ENCODE assay signal across 27 cellular contexts in genomic region chr22:36606114-36606513, GRCh38.
DNase-seq lines count a peak whose midpoint lies in the region; ATAC-seq and TF ChIP-seq lines count a peak whose summit lies in the region.
"Had no signal": no experiment of that assay in that cellular context is flagged by ENCODE, and none has a peak within 500 bp of the region (broad histone marks: within the 10 kb centered on the region; RNA-seq: fewer than 3 reads in every experiment).

No MANE protein-coding gene starts in this region.

- no peaks in the 10 kb centered on the region for H3K79me2 ChIP-seq in trophoblast cell (ENCODE audit: control insufficient read depth, insufficient read depth, low read length, poor library complexity)

- H4K12ac ChIP-seq in trophoblast cell (ENCODE audit: low read depth, low read length), result no peak overlapping the region

- H3K27ac ChIP-seq in body of pancreas (no peak overlapping the region), left lung (no peak overlapping the region), trophoblast cell (ENCODE audit: low read depth, low read length) (no peak overlapping the region)
- H3K27ac ChIP-seq: breast epithelium, epithelial cell of prostate, GM23248, right lobe of liver, thoracic aorta, vagina had no signal

- no peak overlapping the region for H3K14ac ChIP-seq in trophoblast cell (ENCODE audit: low read length)

- no peak overlapping the region for H2BK120ac ChIP-seq in trophoblast cell (ENCODE audit: insufficient read depth, low read length, poor library complexity)

- H2BK5ac ChIP-seq in trophoblast cell (ENCODE audit: low read depth, low read length, poor library complexity), result no peak overlapping the region

- WGBS in body of pancreas, 2 donors, result 13 to 22% methylated on average over 12 of the region's 12 CpGs
- WGBS in trophoblast cell (ENCODE audit: extremely low coverage, insufficient coverage, insufficient read length), result no CpG with 5 or more reads among the region's 12 CpGs

- H3K9ac ChIP-seq in trophoblast cell (ENCODE audit: low read length), result no peak overlapping the region
- H3K9ac ChIP-seq: GM23248 had no signal

- no peak overlapping the region for H3K18ac ChIP-seq in trophoblast cell (ENCODE audit: low read length)

- intact Hi-C loops in body of pancreas (cut with DNase I), result no loop called here
- intact Hi-C loops in left lung (cut with DNase I), result no loop called here

- H3K27me3 ChIP-seq in body of pancreas, result no peaks in the 10 kb centered on the region
- H3K27me3 ChIP-seq in left lung, result peaks cover 5 to 74% of the 10 kb centered on the region in 2 donors
- H3K27me3 ChIP-seq in H7 (ENCODE audit: control insufficient read depth, insufficient read depth, low read length), result no peaks in the 10 kb centered on the region
- no peaks in the 10 kb centered on the region for H3K27me3 ChIP-seq in trophoblast cell (ENCODE audit: insufficient read depth, low read length)
- H3K27me3 ChIP-seq: right lobe of liver, vagina had no signal

- no peaks in the 10 kb centered on the region for H3K79me1 ChIP-seq in trophoblast cell (ENCODE audit: low read length)

- no peak overlapping the region for H3K23ac ChIP-seq in trophoblast cell (ENCODE audit: low read length)

- TF ChIP-seq POLR2A in body of pancreas (IDR thresholded peaks at IDR 0.05), result no peak

- H3K4me3 ChIP-seq in body of pancreas (no peak overlapping the region), left lung (no peak overlapping the region), H7 (ENCODE audit: insufficient read depth, low read depth, low read length) (no peak overlapping the region), trophoblast cell (ENCODE audit: low read depth, low read length) (no peak overlapping the region)
- H3K4me3 ChIP-seq: breast epithelium, GM23248, right lobe of liver, thoracic aorta, vagina had no signal

- DNase-seq in DMS79 treated with DMSO at 0.1 percent for 48 hours (lab: John Stamatoyannopoulos, UW) (peak; percentile 20), NCI-H1105 (lab: John Stamatoyannopoulos, UW) (peak; percentile 6), body of pancreas (peak; percentile 38 to 77 (median 52)), left lung (no peak), H7 (no peak), trophoblast cell (no peak)
- DNase-seq: activated CD8-positive, alpha-beta T cell treated with anti-CD3 and anti-CD28 coated beads, Interleukin-2, amount 10 ng/mL, durations not matched to agents 7 days and 5 days; amygdala; BE2C; DND-41; GM23248; IMR-90; NCI-H187; NCI-H524 treated with DMSO at 0.1 percent for 48 hours; right lobe of liver; SIG-M5; stimulated activated CD8-positive, alpha-beta memory T cell treated with anti-CD3 and anti-CD28 coated beads, Interleukin-4, amount 100 ng/mL, for 48 hours had no signal

- H2AFZ ChIP-seq in trophoblast cell (ENCODE audit: insufficient read depth, low read length, poor library complexity), result no peak overlapping the region
- H2AFZ ChIP-seq: GM23248 had no signal

- no peak for TF ChIP-seq CTCF in body of pancreas (IDR thresholded peaks at IDR 0.05)
- no peak for TF ChIP-seq CTCF in left lung (IDR thresholded peaks at IDR 0.05)

- H3K9me3 ChIP-seq in body of pancreas, result no peaks in the 10 kb centered on the region
- no peaks in the 10 kb centered on the region for H3K9me3 ChIP-seq in left lung
- no peaks in the 10 kb centered on the region for H3K9me3 ChIP-seq in trophoblast cell (ENCODE audit: insufficient read depth, low read depth, low read length)
- H3K9me3 ChIP-seq: BE2C, breast epithelium, right lobe of liver, thoracic aorta, vagina had no signal

- ATAC-seq in body of pancreas, result no peak
- peak; percentile 58 for ATAC-seq in left lung
- ATAC-seq in GM18873 (IDR thresholded peaks at IDR 0.05; ENCODE audit: low FRiP score, unreplicated experiment), result no peak
- no peak for ATAC-seq in GM18511 (IDR thresholded peaks at IDR 0.05; ENCODE audit: unreplicated experiment)
- ATAC-seq: activated CD8-positive, alpha-beta T cell treated with anti-CD3 and anti-CD28 coated beads, Interleukin-2, amount 10 ng/mL, durations not matched to agents 7 days and 5 days; activated naive CD4-positive, alpha-beta T cell treated with anti-CD3 and anti-CD28 coated beads, Interleukin-2, amount 50 U/mL, for 72 hours; activated T-helper 17 cell treated with anti-CD3 and anti-CD28 coated beads, Interleukin-2, amount 50 U/mL, for 72 hours; left lobe of liver; Panc1; right lobe of liver had no signal

- H3K36me3 ChIP-seq in body of pancreas (replicated peaks in 1 of 2; ENCODE audit: insufficient read depth in 1 of 2, low read depth in 2 of 2) (no peaks in the 10 kb centered on the region), left lung (no peaks in the 10 kb centered on the region), H7 (replicated peaks; ENCODE audit: control insufficient read depth, insufficient read depth, low read length) (no peaks in the 10 kb centered on the region), trophoblast cell (ENCODE audit: control insufficient read depth in 1 of 2, insufficient read depth in 2 of 2, low read length in 2 of 2) (no peaks in the 10 kb centered on the region)
- H3K36me3 ChIP-seq: BE2C, breast epithelium, right lobe of liver, thoracic aorta, vagina had no signal

- H3K4me1 ChIP-seq in body of pancreas (peaks cover 53% of the 10 kb centered on the region), left lung (no peaks in the 10 kb centered on the region), trophoblast cell (ENCODE audit: control insufficient read depth in 1 of 2, insufficient read depth in 2 of 2, low read length in 2 of 2) (no peaks in the 10 kb centered on the region)
- H3K4me1 ChIP-seq: BE2C, breast epithelium, right lobe of liver, vagina had no signal

- H2BK12ac ChIP-seq in trophoblast cell (ENCODE audit: low read length), result no peak overlapping the region

- H4K91ac ChIP-seq in trophoblast cell (ENCODE audit: low read depth, low read length), result no peak overlapping the region

- no peak overlapping the region for H3K4ac ChIP-seq in trophoblast cell (ENCODE audit: low read depth, low read length)

- H4K8ac ChIP-seq in trophoblast cell (ENCODE audit: low read depth, low read length), result no peak overlapping the region

- no peak overlapping the region for H2AK5ac ChIP-seq in trophoblast cell (ENCODE audit: low read length)

- no peak overlapping the region for H3K4me2 ChIP-seq in trophoblast cell (ENCODE audit: low read length)

Comparison
In these comparisons a context has a peak if more than half of its experiments do, and no peak if none do; other contexts are left out.
1. DNase-seq: peak in DMS79 treated with DMSO at 0.1 percent for 48 hours (single experiment), NCI-H1105 (single experiment) and body of pancreas (4 of 4); none in left lung (0 of 2), H7 (single experiment) and trophoblast cell (0 of 2).